Comparison of ENCODE assay signal across 24 cellular contexts in the genomic region with DNA sequence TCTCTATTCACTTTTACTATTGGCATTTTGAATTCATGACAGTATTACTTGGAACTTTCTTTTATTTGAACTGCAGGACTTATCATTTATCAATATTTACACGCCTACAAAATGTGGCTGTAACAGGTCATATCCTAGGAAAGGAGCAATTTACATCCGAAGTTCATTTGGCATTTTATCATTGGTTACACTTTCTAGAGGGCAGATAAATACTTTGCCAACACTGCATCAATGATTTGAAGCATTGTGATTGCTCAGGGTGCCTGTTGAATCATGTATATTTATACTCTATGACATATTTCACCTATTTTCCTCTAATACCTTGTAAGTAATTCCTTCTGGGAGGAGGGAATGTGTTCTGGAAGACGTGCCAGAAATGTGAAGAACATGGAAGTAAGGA.
"Had no signal": no experiment of that assay in that cellular context is flagged by ENCODE, and none has a peak within 500 bp of the region (broad histone marks: within the 10 kb centered on the region; RNA-seq: fewer than 3 reads in every experiment).

No MANE protein-coding gene starts in this region.

- H3K4me3 ChIP-seq: heart right ventricle, left ventricle myocardium inferior, lung, right atrium auricular region, spleen, thoracic aorta, transverse colon had no signal

- H3K36me3 Mint-ChIP-seq: naive thymus-derived CD4-positive, alpha-beta T cell; stimulated activated memory B cell treated with anti-CD40 and anti-IgM and Interleukin-4, amounts not matched to agents 10 μg/mL and 1 μg/mL and 100 μg/mL, for 72 hours had no signal

- ATAC-seq: esophagus mucosa; heart right ventricle; naive thymus-derived CD4-positive, alpha-beta T cell; stimulated activated memory B cell treated with anti-CD40 and anti-IgM and Interleukin-4, amounts not matched to agents 10 μg/mL and 1 μg/mL and 100 μg/mL, for 72 hours; stimulated activated naive CD8-positive, alpha-beta T cell treated with anti-CD3 and anti-CD28 coated beads, Interleukin-15, amount 100 ng/mL, for 72 hours had no signal

- H3K27ac Mint-ChIP-seq: naive thymus-derived CD4-positive, alpha-beta T cell; nephron progenitor cell; stimulated activated memory B cell treated with anti-CD40 and anti-IgM and Interleukin-4, amounts not matched to agents 10 μg/mL and 1 μg/mL and 100 μg/mL, for 72 hours; stimulated activated naive CD8-positive, alpha-beta T cell treated with anti-CD3 and anti-CD28 coated beads, Interleukin-15, amount 100 ng/mL, for 72 hours had no signal

- H3K27ac ChIP-seq: heart right ventricle, left ventricle myocardium inferior, right atrium auricular region, spleen, transverse colon had no signal

- H3K4me1 ChIP-seq: heart right ventricle, right atrium auricular region, spleen, transverse colon had no signal

- H3K9me3 Mint-ChIP-seq: stimulated activated memory B cell treated with anti-CD40 and anti-IgM and Interleukin-4, amounts not matched to agents 10 μg/mL and 1 μg/mL and 100 μg/mL, for 72 hours; stimulated activated naive CD8-positive, alpha-beta T cell treated with anti-CD3 and anti-CD28 coated beads, Interleukin-15, amount 100 ng/mL, for 72 hours had no signal

- H3K27me3 ChIP-seq: heart right ventricle, right atrium auricular region, transverse colon had no signal

- H3K4me3 Mint-ChIP-seq: naive thymus-derived CD4-positive, alpha-beta T cell; nephron progenitor cell; stimulated activated memory B cell treated with anti-CD40 and anti-IgM and Interleukin-4, amounts not matched to agents 10 μg/mL and 1 μg/mL and 100 μg/mL, for 72 hours; stimulated activated naive CD8-positive, alpha-beta T cell treated with anti-CD3 and anti-CD28 coated beads, Interleukin-15, amount 100 ng/mL, for 72 hours had no signal

- H3K27me3 Mint-ChIP-seq: naive thymus-derived CD4-positive, alpha-beta T cell; stimulated activated memory B cell treated with anti-CD40 and anti-IgM and Interleukin-4, amounts not matched to agents 10 μg/mL and 1 μg/mL and 100 μg/mL, for 72 hours; stimulated activated naive CD8-positive, alpha-beta T cell treated with anti-CD3 and anti-CD28 coated beads, Interleukin-15, amount 100 ng/mL, for 72 hours had no signal

- FAIRE-seq: endometrium, frontal cortex had no signal

- H3K9me3 ChIP-seq: thoracic aorta, transverse colon had no signal

- DNase-seq: caudate nucleus; cortex of kidney; effector memory CD4-positive, alpha-beta T cell; heart right ventricle; hypothalamus; left ventricle myocardium inferior; mesenchymal stem cell; naive thymus-derived CD4-positive, alpha-beta T cell; nephron progenitor cell; posterior cingulate gyrus; spleen; stimulated activated CD4-positive, alpha-beta T cell treated with anti-CD3 and anti-CD28 coated beads, Interleukin-15, amount 100 ng/mL, for 24 hours; stimulated activated CD4-positive, alpha-beta T cell treated with anti-CD3 and anti-CD28 coated beads, Interleukin-1b, Interleukin-23, amount 100 ng/mL, for 48 hours; stimulated activated CD4-positive, alpha-beta T cell treated with anti-CD3 and anti-CD28 coated beads, Interleukin-4, amount 100 ng/mL, for 24 hours; stimulated activated naive CD8-positive, alpha-beta T cell treated with anti-CD3 and anti-CD28 coated beads, Interleukin-15, amount 100 ng/mL, for 72 hours; substantia nigra; transverse colon had no signal

- H3K36me3 ChIP-seq: heart right ventricle, left ventricle myocardium inferior, right atrium auricular region, spleen, thoracic aorta, transverse colon had no signal

- H3K4me1 Mint-ChIP-seq: naive thymus-derived CD4-positive, alpha-beta T cell; nephron progenitor cell; stimulated activated memory B cell treated with anti-CD40 and anti-IgM and Interleukin-4, amounts not matched to agents 10 μg/mL and 1 μg/mL and 100 μg/mL, for 72 hours; stimulated activated naive CD8-positive, alpha-beta T cell treated with anti-CD3 and anti-CD28 coated beads, Interleukin-15, amount 100 ng/mL, for 72 hours had no signal
